Comparison of ENCODE assay signal across 8 cellular contexts in the genomic region with DNA sequence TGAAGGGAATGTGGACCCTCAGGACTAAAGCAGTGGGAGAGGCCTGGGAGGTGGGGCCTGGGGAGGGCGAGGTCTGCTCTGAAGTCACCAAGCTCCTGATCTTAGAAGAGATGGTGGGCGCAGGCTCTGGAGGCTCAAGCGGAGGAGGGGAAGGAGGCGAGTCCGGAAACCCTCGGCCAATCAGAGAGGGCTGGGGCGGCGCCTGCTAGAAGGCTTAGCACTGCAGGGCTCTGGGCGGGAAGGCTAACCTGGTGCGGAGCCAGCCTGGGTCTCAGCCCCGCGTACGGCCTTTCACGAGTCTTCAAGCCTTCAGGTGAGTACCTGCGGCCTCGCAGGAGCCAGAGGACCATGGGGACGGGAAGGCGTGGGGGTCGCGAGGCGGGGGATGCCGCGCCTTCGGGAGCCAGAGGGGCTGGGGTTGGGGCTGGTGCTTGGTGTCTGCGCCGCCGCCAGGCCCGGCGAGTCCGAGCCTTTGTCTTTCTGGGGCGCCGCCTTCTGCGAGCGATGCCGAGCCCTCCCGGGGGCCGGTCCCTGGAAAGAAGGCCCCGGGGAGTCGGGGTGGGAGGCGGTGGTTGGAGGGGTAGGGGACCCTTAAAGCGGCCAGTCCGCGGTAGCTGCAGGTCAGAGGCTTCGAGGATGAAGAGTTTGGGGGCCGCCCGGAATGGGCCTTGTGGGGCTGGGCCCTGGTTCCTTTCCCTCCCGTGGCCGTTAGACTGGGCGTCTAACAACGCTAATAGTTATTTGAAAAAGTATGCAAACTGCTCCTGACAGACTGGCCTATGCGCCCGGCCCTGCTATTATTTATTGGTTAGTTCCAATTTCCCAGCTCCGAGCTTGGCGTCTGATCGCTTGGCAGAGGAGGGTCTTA. TPM values are rescaled to one million over a fixed set of nuclear protein-coding genes. Genes with fewer than 3 reads are reported as not detected.
DNase-seq lines count a peak whose midpoint lies in the region; ATAC-seq, FAIRE-seq and TF ChIP-seq lines count a peak whose summit lies in the region.
"Not testable (repeated sequence)": the region's sequence is repeated elsewhere in the genome, so short reads cannot be mapped to it uniquely, and the experiment has no call there.

Gene TMSB15B, plus strand, starts transcription at position 217 of the 868 bp plus-strand sequence.

- H3F3A ChIP-seq in PC-3 (ENCODE audit: low read length, unreplicated experiment), result not testable (repeated sequence)

- H3K9me3 ChIP-seq in PC-3 (ENCODE audit: low read length); keratinocyte (ENCODE audit: control insufficient read depth, low read depth, low read length): not testable (repeated sequence)

- H3K36me3 Mint-ChIP-seq in brain, result not testable (repeated sequence)

- H3K4me3 ChIP-seq in PC-3 (ENCODE audit: low read length); keratinocyte (ENCODE audit: control insufficient read depth in 2 of 3, extremely low read depth in 1 of 3, insufficient read depth in 2 of 3, low read depth in 1 of 3, low read length in 3 of 3): not testable (repeated sequence)

- not testable (repeated sequence) for H3K9me3 Mint-ChIP-seq in brain

- BruUV-seq in PC-3 (replicated peaks; lab: Mats Ljungman, UMichigan), result not testable (repeated sequence)

- not testable (repeated sequence) for DNase-seq in PC-3; keratinocyte (ENCODE audit: low read depth, low spot score); sciatic nerve (ENCODE audit: low spot score)

- CTCF ChIA-PET in PC-3 (lab: Charles Lee), result not testable (repeated sequence)

- not testable (repeated sequence) for H3K4me1 ChIP-seq in PC-3 (ENCODE audit: insufficient read depth, low read length); keratinocyte (ENCODE audit: control insufficient read depth, extremely low read depth, insufficient read depth, low read length)

- H3K36me3 ChIP-seq in PC-3 (ENCODE audit: low read depth, low read length); keratinocyte (ENCODE audit: control insufficient read depth in 2 of 2, extremely low read depth in 1 of 2, insufficient read depth in 2 of 2, low read length in 2 of 2): not testable (repeated sequence)

- H4K20me1 ChIP-seq in PC-3 (ENCODE audit: low read length); keratinocyte (ENCODE audit: control insufficient read depth, extremely low read depth, insufficient read depth, low read length): not testable (repeated sequence)

- H3K9ac ChIP-seq in PC-3 (ENCODE audit: low read length); keratinocyte (ENCODE audit: control insufficient read depth, extremely low read depth, insufficient read depth, low read length): not testable (repeated sequence)

- not testable (repeated sequence) for H3K9me1 ChIP-seq in keratinocyte (ENCODE audit: control insufficient read depth, extremely low read depth, insufficient read depth, low read length)

- H3K79me2 ChIP-seq in PC-3 (ENCODE audit: low read length); keratinocyte (ENCODE audit: control insufficient read depth, insufficient read depth, low read length): not testable (repeated sequence)

- FAIRE-seq in keratinocyte (lab: Jason Lieb, UNC), result not testable (repeated sequence)

- H3K4me3 Mint-ChIP-seq in brain, result not testable (repeated sequence)

- H3K4me1 Mint-ChIP-seq in brain, result not testable (repeated sequence)

- dilution Hi-C loops in keratinocyte (cut with MboI; ENCODE audit: extremely low pct_ligation_motif_present, low sequenced_read_pairs), result not testable (repeated sequence)

- intact Hi-C loops in PC-3 (cut with micrococcal nuclease); sciatic nerve (cut with DNase I): not testable (repeated sequence)

- not testable (repeated sequence) for H3K27ac Mint-ChIP-seq in brain

- not testable (repeated sequence) for TF ChIP-seq POLR2A in GM18505 (IDR thresholded peaks at IDR 0.05; ENCODE audit: borderline replicate concordance, extremely low read depth, insufficient read depth, insufficient read length)

- POLR2A ChIA-PET in PC-3 (lab: Charles Lee; ENCODE audit: unreplicated experiment), result not testable (repeated sequence)

- H3K9me2 ChIP-seq in PC-3 (replicated peaks; ENCODE audit: low read length), result not testable (repeated sequence)

- H2AFZ ChIP-seq in PC-3 (ENCODE audit: low read length); keratinocyte (ENCODE audit: control insufficient read depth, low read length): not testable (repeated sequence)

- not testable (repeated sequence) for TF ChIP-seq CTCF in PC-3 (conservative IDR thresholded peaks at IDR 0.05; ENCODE audit: low read depth, low read length); brain (conservative IDR thresholded peaks at IDR 0.05); keratinocyte (optimal IDR thresholded peaks at IDR 0.05 in 1 of 3, IDR thresholded peaks at IDR 0.05 in 1 of 3, conservative IDR thresholded peaks at IDR 0.05 in 1 of 3; ENCODE audit: extremely low read depth in 1 of 3, insufficient read depth in 2 of 3, low read length in 3 of 3)

- H3K27me3 ChIP-seq in PC-3 (ENCODE audit: low read length); keratinocyte (ENCODE audit: control insufficient read depth, extremely low read depth, insufficient read depth, low read length): not testable (repeated sequence)

- ATAC-seq in GM18505 (IDR thresholded peaks at IDR 0.05; ENCODE audit: unreplicated experiment) (peak; percentile 98), GM19463 (IDR thresholded peaks at IDR 0.05; ENCODE audit: unreplicated experiment) (peak; percentile 96), HG02623 (IDR thresholded peaks at IDR 0.05; ENCODE audit: unreplicated experiment) (peak; percentile 99), HG03139 (IDR thresholded peaks at IDR 0.05; ENCODE audit: unreplicated experiment) (peak; percentile 97), PC-3 (peak; percentile 97), sciatic nerve (peak; percentile 97)

- H3K4me2 ChIP-seq in PC-3 (ENCODE audit: low read length); keratinocyte (ENCODE audit: control insufficient read depth, extremely low read depth, insufficient read depth, low read depth, low read length): not testable (repeated sequence)

- H3K27me3 Mint-ChIP-seq in brain, result not testable (repeated sequence)

- not testable (repeated sequence) for H3K27ac ChIP-seq in PC-3 (ENCODE audit: low read length); keratinocyte (ENCODE audit: control insufficient read depth, insufficient read depth, low read length)

RNA-seq across cellular contexts. Expression of gene TMSB15B, which starts in this region (rescaled TPM):
- total RNA-seq in PC-3 (2014; rRNA removed) (3.1 and 7.7 TPM in 2 replicates), sciatic nerve (5.1 TPM)
- polyA plus RNA-seq in brain (ENCODE audit: insufficient read depth, low read depth, low replicate concordance) (21.0 TPM), keratinocyte (6.1 to 11.5 TPM (median 7.9 TPM) in 3 replicates)
- 0.57 TPM for polyA plus RNA-seq in keratinocyte (2011; ENCODE audit: low read depth)
- 4.1 and 7.8 TPM in 2 replicates for polyA plus RNA-seq in keratinocyte (2011; cell fraction: cytosol; rRNA removed)
- polyA plus RNA-seq in keratinocyte (2011; cell fraction: nucleus; rRNA removed), result 3.3 and 4.1 TPM in 2 replicates
- polyA plus RNA-seq in keratinocyte (2012; ENCODE audit: low replicate concordance), result 1.8 and 6.1 TPM in 2 replicates
- 0.48 to 1.8 TPM in 2 of 3 replicates, not detected in the other for polyA minus RNA-seq in keratinocyte
- not detected for polyA minus RNA-seq in keratinocyte (2011; cell fraction: cytosol; rRNA and poly(A)+ RNA removed)
- polyA minus RNA-seq in keratinocyte (2011; cell fraction: nucleus; rRNA and poly(A)+ RNA removed), result 0.74 and 2.0 TPM in 2 replicates
